ENCODE assay signal across 19 cellular contexts in genomic region chrX:111129949-111130348, GRCh38. TPM values are rescaled to one million over a fixed set of nuclear protein-coding genes. Genes with fewer than 3 reads are reported as not detected.
DNase-seq lines count a peak whose midpoint lies in the region; ATAC-seq, FAIRE-seq and TF ChIP-seq lines count a peak whose summit lies in the region.
"Had no signal": no experiment of that assay in that cellular context is flagged by ENCODE, and none has a peak within 500 bp of the region (broad histone marks: within the 10 kb centered on the region; RNA-seq: fewer than 3 reads in every experiment).

No MANE protein-coding gene starts in this region.

- no peaks in the 10 kb centered on the region for H3K9me3 ChIP-seq in A549
- no peaks in the 10 kb centered on the region for H3K9me3 ChIP-seq in astrocyte (ENCODE audit: insufficient read depth, low read depth, low read length)
- no peaks in the 10 kb centered on the region for H3K9me3 ChIP-seq in mesenchymal stem cell (ENCODE audit: control insufficient read depth, low read length)
- H3K9me3 ChIP-seq: BE2C had no signal

- H3K79me1 ChIP-seq in mesenchymal stem cell (replicated peaks; ENCODE audit: low read length, poor library complexity, severe bottlenecking), result no peaks in the 10 kb centered on the region

- no peak overlapping the region for H3K23ac ChIP-seq in mesenchymal stem cell (ENCODE audit: low read length in 2 of 2)

- no peaks in the 10 kb centered on the region for H4K20me1 ChIP-seq in astrocyte (ENCODE audit: insufficient read depth, low read length)

- H3K9ac ChIP-seq in astrocyte (ENCODE audit: low read length), result no peak overlapping the region
- H3K9ac ChIP-seq in mesenchymal stem cell (ENCODE audit: low read length), result no peak overlapping the region

- intact Hi-C loops in activated CD8-positive, alpha-beta T cell treated with anti-CD3 and anti-CD28 coated beads for 36 hours (cut with micrococcal nuclease), result no loop called here

- CTCF ChIA-PET in activated CD8-positive, alpha-beta T cell treated with anti-CD3 and anti-CD28 coated beads for 36 hours (lab: Charles Lee), result no interaction called here
- CTCF ChIA-PET in activated CD8-positive, alpha-beta T cell treated with anti-CD3 and anti-CD28 coated beads, Interleukin-2, amount 10 ng/mL, durations not matched to agents 7 days and 5 days (lab: Charles Lee), result no interaction called here
- CTCF ChIA-PET in A549 (lab: Yijun Ruan, JAX), result no interaction called here

- H3K4me3 ChIP-seq in A549 (no peak overlapping the region), astrocyte (ENCODE audit: insufficient read depth, low read depth, low read length) (no peak overlapping the region), mesenchymal stem cell (ENCODE audit: insufficient read depth in 1 of 2, low read depth in 1 of 2, low read length in 2 of 2) (no peak overlapping the region)
- H3K4me3 ChIP-seq: GM23338 had no signal

- H3K27me3 Mint-ChIP-seq in activated CD8-positive, alpha-beta T cell treated with anti-CD3 and anti-CD28 coated beads for 36 hours, result no peaks in the 10 kb centered on the region
- no peaks in the 10 kb centered on the region for H3K27me3 Mint-ChIP-seq in activated CD8-positive, alpha-beta T cell treated with anti-CD3 and anti-CD28 coated beads, Interleukin-2, amount 10 ng/mL, durations not matched to agents 7 days and 5 days (ENCODE audit: low read depth)
- H3K27me3 Mint-ChIP-seq in astrocyte (ENCODE audit: low read depth, unreplicated experiment), result no peaks in the 10 kb centered on the region
- H3K27me3 Mint-ChIP-seq: CD4-positive, alpha-beta memory T cell had no signal

- DNase-seq in activated CD8-positive, alpha-beta T cell treated with anti-CD3 and anti-CD28 coated beads for 36 hours, result peak; percentile 2
- DNase-seq in activated CD8-positive, alpha-beta T cell treated with anti-CD3 and anti-CD28 coated beads, Interleukin-2, amount 10 ng/mL, durations not matched to agents 7 days and 5 days, result no peak
- DNase-seq in A549 (ENCODE audit: low read depth in 1 of 2, low spot score in 1 of 2) (no peak), astrocyte (ENCODE audit: low read depth) (no peak), mesenchymal stem cell (peak; percentile 3), NCI-H2227 (lab: John Stamatoyannopoulos, UW; ENCODE audit: unreplicated experiment) (no peak)
- DNase-seq: BE2C; CD4-positive, alpha-beta memory T cell; DMS153; DMS79 treated with DMSO at 0.1 percent for 48 hours; EL; H7 had no signal

- H2BK12ac ChIP-seq in mesenchymal stem cell (ENCODE audit: low read length in 2 of 2), result no peak overlapping the region

- H2BK5ac ChIP-seq in mesenchymal stem cell (ENCODE audit: low read depth, low read length, poor library complexity, severe bottlenecking), result no peak overlapping the region

- no peak overlapping the region for H2BK120ac ChIP-seq in mesenchymal stem cell (ENCODE audit: low read depth, low read length)

- H3K27ac Mint-ChIP-seq in activated CD8-positive, alpha-beta T cell treated with anti-CD3 and anti-CD28 coated beads for 36 hours, result no peak overlapping the region
- no peak overlapping the region for H3K27ac Mint-ChIP-seq in activated CD8-positive, alpha-beta T cell treated with anti-CD3 and anti-CD28 coated beads, Interleukin-2, amount 10 ng/mL, durations not matched to agents 7 days and 5 days
- H3K27ac Mint-ChIP-seq in astrocyte (ENCODE audit: unreplicated experiment), result no peak overlapping the region
- H3K27ac Mint-ChIP-seq: CD4-positive, alpha-beta memory T cell; GM23338 had no signal

- 50% methylated on average over 1 of the region's 1 CpG for WGBS in A549 (ENCODE audit: missing lambda C conversion rate)
- WGBS in mesenchymal stem cell, result no CpG with 5 or more reads among the region's 1 CpG

- no peaks in the 10 kb centered on the region for H3K27me3 ChIP-seq in astrocyte (ENCODE audit: insufficient read depth, low read length)
- H3K27me3 ChIP-seq in mesenchymal stem cell (ENCODE audit: control insufficient read depth in 1 of 2, insufficient read depth in 1 of 2, low read length in 2 of 2), result peaks cover 0 to 28% of the 10 kb centered on the region in 2 experiments
- H3K27me3 ChIP-seq: BE2C had no signal

- TF ChIP-seq RAD21 in A549 (conservative IDR thresholded peaks at IDR 0.05 in 1 of 2, IDR thresholded peaks at IDR 0.05 in 1 of 2), result no peak

- no peak overlapping the region for H2BK15ac ChIP-seq in mesenchymal stem cell (ENCODE audit: low read depth, poor library complexity, severe bottlenecking)

- no peaks in the 10 kb centered on the region for H3K9me3 Mint-ChIP-seq in activated CD8-positive, alpha-beta T cell treated with anti-CD3 and anti-CD28 coated beads for 36 hours
- H3K9me3 Mint-ChIP-seq in activated CD8-positive, alpha-beta T cell treated with anti-CD3 and anti-CD28 coated beads, Interleukin-2, amount 10 ng/mL, durations not matched to agents 7 days and 5 days (ENCODE audit: insufficient read depth), result no peaks in the 10 kb centered on the region
- no peaks in the 10 kb centered on the region for H3K9me3 Mint-ChIP-seq in astrocyte (ENCODE audit: unreplicated experiment)
- H3K9me3 Mint-ChIP-seq: CD4-positive, alpha-beta memory T cell; GM23338 had no signal

- no peaks in the 10 kb centered on the region for H3K36me3 Mint-ChIP-seq in activated CD8-positive, alpha-beta T cell treated with anti-CD3 and anti-CD28 coated beads for 36 hours (ENCODE audit: low read depth)
- no peaks in the 10 kb centered on the region for H3K36me3 Mint-ChIP-seq in activated CD8-positive, alpha-beta T cell treated with anti-CD3 and anti-CD28 coated beads, Interleukin-2, amount 10 ng/mL, durations not matched to agents 7 days and 5 days (ENCODE audit: low read depth)
- H3K36me3 Mint-ChIP-seq in astrocyte (ENCODE audit: low read depth, unreplicated experiment), result peaks cover 1% of the 10 kb centered on the region

- H3K27ac ChIP-seq in A549, result no peak overlapping the region
- no peak overlapping the region for H3K27ac ChIP-seq in astrocyte (ENCODE audit: low read depth, low read length)
- H3K27ac ChIP-seq in mesenchymal stem cell (ENCODE audit: low read length, poor library complexity, severe bottlenecking), result no peak overlapping the region
- H3K27ac ChIP-seq: C4-2B had no signal

- H2AFZ ChIP-seq in astrocyte (ENCODE audit: low read depth, low read length) (no peak overlapping the region), mesenchymal stem cell (ENCODE audit: low read depth, low read length) (no peak overlapping the region)
- H2AFZ ChIP-seq: GM23338 had no signal

- TF ChIP-seq CTCF in activated CD8-positive, alpha-beta T cell treated with anti-CD3 and anti-CD28 coated beads for 36 hours (IDR thresholded peaks at IDR 0.05), result no peak
- no peak for TF ChIP-seq CTCF in A549 (IDR thresholded peaks at IDR 0.05)
- no peak for TF ChIP-seq CTCF in astrocyte (IDR thresholded peaks at IDR 0.05; ENCODE audit: insufficient read depth, low read depth, low read length)

- POLR2A ChIA-PET in activated CD8-positive, alpha-beta T cell treated with anti-CD3 and anti-CD28 coated beads for 36 hours (lab: Charles Lee), result no interaction called here
- POLR2A ChIA-PET in activated CD8-positive, alpha-beta T cell treated with anti-CD3 and anti-CD28 coated beads, Interleukin-2, amount 10 ng/mL, durations not matched to agents 7 days and 5 days (lab: Charles Lee), result no interaction called here
- POLR2A ChIA-PET in A549 (lab: Yijun Ruan, JAX), result no interaction called here

- H3K4me1 Mint-ChIP-seq in activated CD8-positive, alpha-beta T cell treated with anti-CD3 and anti-CD28 coated beads for 36 hours (ENCODE audit: low read depth), result peaks cover 8% of the 10 kb centered on the region
- H3K4me1 Mint-ChIP-seq in activated CD8-positive, alpha-beta T cell treated with anti-CD3 and anti-CD28 coated beads, Interleukin-2, amount 10 ng/mL, durations not matched to agents 7 days and 5 days (ENCODE audit: low read depth), result peaks cover 7% of the 10 kb centered on the region
- peaks cover 3% of the 10 kb centered on the region for H3K4me1 Mint-ChIP-seq in astrocyte (ENCODE audit: low read depth, unreplicated experiment)
- H3K4me1 Mint-ChIP-seq: GM23338 had no signal

- H3K4me1 ChIP-seq in A549 (no peaks in the 10 kb centered on the region), astrocyte (ENCODE audit: insufficient read depth, low read length) (no peaks in the 10 kb centered on the region), mesenchymal stem cell (ENCODE audit: control insufficient read depth, insufficient read depth, low read depth, low read length) (no peaks in the 10 kb centered on the region)
- H3K4me1 ChIP-seq: BE2C had no signal

- TF ChIP-seq EP300 in A549 (IDR thresholded peaks at IDR 0.05), result no peak

- no peak overlapping the region for H4K8ac ChIP-seq in mesenchymal stem cell (ENCODE audit: low read length)

- peak; percentile 49 for ATAC-seq in activated CD8-positive, alpha-beta T cell treated with anti-CD3 and anti-CD28 coated beads for 36 hours
- ATAC-seq in activated CD8-positive, alpha-beta T cell treated with anti-CD3 and anti-CD28 coated beads, Interleukin-2, amount 10 ng/mL, durations not matched to agents 7 days and 5 days, result no peak
- ATAC-seq in A549 (no peak), HG03571 (IDR thresholded peaks at IDR 0.05; ENCODE audit: unreplicated experiment) (no peak)
- ATAC-seq: GM23338 had no signal

- H3K14ac ChIP-seq in mesenchymal stem cell (ENCODE audit: low read length in 2 of 2), result no peak overlapping the region

- TF ChIP-seq POLR2A in A549 (IDR thresholded peaks at IDR 0.05; ENCODE audit: low read length), result no peak

- H3K18ac ChIP-seq in mesenchymal stem cell (ENCODE audit: low read depth in 1 of 2, low read length in 2 of 2), result no peak overlapping the region

- H3K36me3 ChIP-seq in astrocyte (ENCODE audit: insufficient read depth, low read length), result no peaks in the 10 kb centered on the region
- no peaks in the 10 kb centered on the region for H3K36me3 ChIP-seq in mesenchymal stem cell (ENCODE audit: control insufficient read depth in 1 of 2, insufficient read depth in 2 of 2, low read depth in 1 of 2, low read length in 2 of 2)
- H3K36me3 ChIP-seq: BE2C had no signal

- H3K79me2 ChIP-seq in astrocyte (ENCODE audit: insufficient read depth, low read length), result no peaks in the 10 kb centered on the region

- H3K4me3 Mint-ChIP-seq in activated CD8-positive, alpha-beta T cell treated with anti-CD3 and anti-CD28 coated beads for 36 hours, result no peak overlapping the region
- H3K4me3 Mint-ChIP-seq in activated CD8-positive, alpha-beta T cell treated with anti-CD3 and anti-CD28 coated beads, Interleukin-2, amount 10 ng/mL, durations not matched to agents 7 days and 5 days, result no peak overlapping the region
- no peak overlapping the region for H3K4me3 Mint-ChIP-seq in astrocyte (ENCODE audit: unreplicated experiment)
- H3K4me3 Mint-ChIP-seq: CD4-positive, alpha-beta memory T cell; GM23338 had no signal

- FAIRE-seq in A549 (lab: Jason Lieb, UNC), result peak; percentile 28
- FAIRE-seq in astrocyte (lab: Jason Lieb, UNC), result peak; percentile 84
- FAIRE-seq: A204.1, G401.6, GM12892 had no signal

- no peak overlapping the region for H4K91ac ChIP-seq in mesenchymal stem cell (ENCODE audit: low read length)

- H3K4me2 ChIP-seq in A549, result no peak overlapping the region
- no peak overlapping the region for H3K4me2 ChIP-seq in astrocyte (ENCODE audit: low read length)
- no peak overlapping the region for H3K4me2 ChIP-seq in mesenchymal stem cell (ENCODE audit: low read length, poor library complexity, severe bottlenecking)
- H3K4me2 ChIP-seq: GM23338 had no signal

- H2AK5ac ChIP-seq in mesenchymal stem cell (ENCODE audit: low read length, severe bottlenecking), result no peak overlapping the region

- H3K4ac ChIP-seq in mesenchymal stem cell (ENCODE audit: low read depth in 1 of 2, low read length in 2 of 2), result no peak overlapping the region

RNA-seq across cellular contexts. Expression of gene PAK3, which starts 34.0 kb away (rescaled TPM):
- under 1 TPM; 0.07 to 0.18 TPM for total RNA-seq in activated CD8-positive, alpha-beta T cell treated with anti-CD3 and anti-CD28 coated beads for 36 hours
- under 1 TPM in 1 of 2 experiments, not detected in 1; 0.05 TPM for total RNA-seq in activated CD8-positive, alpha-beta T cell treated with anti-CD3 and anti-CD28 coated beads, Interleukin-2, amount 10 ng/mL, durations not matched to agents 7 days and 5 days
- 0.12 and 0.17 TPM in 2 replicates for polyA plus RNA-seq in A549 (2011; rRNA removed)
- polyA plus RNA-seq in A549 (2012; cell fraction: cytosol; rRNA removed), result 0.03 and 0.05 TPM in 2 replicates
- 0.04 TPM in 1 of 2 replicates, not detected in the other for polyA plus RNA-seq in A549 (2012; cell fraction: nucleus; rRNA removed)
- 0.03 to 0.15 TPM (median 0.06 TPM) in 3 replicates for polyA plus RNA-seq in A549 (2017; fragmentation: RNase III; extraction: RNeasy Plus Mini Kit Qiagen cat#74134 plus additional on column Dnase treatment)
- polyA minus RNA-seq in A549 (2011; rRNA and poly(A)+ RNA removed), result 0.17 and 0.19 TPM in 2 replicates
- 13.7 TPM in 2 replicates for total RNA-seq in astrocyte
- polyA plus RNA-seq in mesenchymal stem cell (2013, experiment 1 of 2), result 0.36 TPM
- 0.32 TPM for polyA plus RNA-seq in mesenchymal stem cell (2013, experiment 2 of 2)
- total RNA-seq: HT-29 had no signal

Comparison
In these comparisons a context has a peak if more than half of its experiments do, and no peak if none do; other contexts are left out.
1. DNase-seq: peak in activated CD8-positive, alpha-beta T cell treated with anti-CD3 and anti-CD28 coated beads for 36 hours (single experiment) and mesenchymal stem cell (single experiment); none in activated CD8-positive, alpha-beta T cell treated with anti-CD3 and anti-CD28 coated beads, Interleukin-2, amount 10 ng/mL, durations not matched to agents 7 days and 5 days (single experiment), A549 (0 of 2), astrocyte (single experiment) and NCI-H2227 (single experiment).
2. RNA of gene PAK3, which starts 34.0 kb away (total RNA-seq): 13.7 TPM in astrocyte; 0.07 to 0.18 TPM in activated CD8-positive, alpha-beta T cell treated with anti-CD3 and anti-CD28 coated beads for 36 hours and 0.05 TPM in activated CD8-positive, alpha-beta T cell treated with anti-CD3 and anti-CD28 coated beads, Interleukin-2, amount 10 ng/mL, durations not matched to agents 7 days and 5 days; every median in the first group is over 10 times any median in the second.